Comparison of ENCODE assay signal across 22 cellular contexts in genomic region chr1:180675586-180675985, GRCh38. TPM values are rescaled to one million over a fixed set of nuclear protein-coding genes. Genes with fewer than 3 reads are reported as not detected.
DNase-seq lines count a peak whose midpoint lies in the region; ATAC-seq, FAIRE-seq and TF ChIP-seq lines count a peak whose summit lies in the region.
"Had no signal": no experiment of that assay in that cellular context is flagged by ENCODE, and none has a peak within 500 bp of the region (broad histone marks: within the 10 kb centered on the region; RNA-seq: fewer than 3 reads in every experiment).

No MANE protein-coding gene starts in this region.

- TF ChIP-seq EP300 in A549 (IDR thresholded peaks at IDR 0.05) = no peak

- H3K4me3 Mint-ChIP-seq in WTC11 (no peak overlapping the region), neural progenitor cell (no peak overlapping the region)
- H3K4me3 Mint-ChIP-seq: activated B cell treated with CpG ODN at 0.5 μM for 24 hours; activated CD4-positive, alpha-beta memory T cell treated with anti-CD3 and anti-CD28 coated beads for 36 hours; type B pancreatic cell had no signal

- peaks cover 15% of the 10 kb centered on the region for H3F3A ChIP-seq in neural progenitor cell (ENCODE audit: low read depth)

- ATAC-seq in A549 = no peak
- peak; percentile 43 for ATAC-seq in WTC11
- no peak for ATAC-seq in HG02981 (IDR thresholded peaks at IDR 0.05; ENCODE audit: unreplicated experiment)
- ATAC-seq in HG03196 (IDR thresholded peaks at IDR 0.05; ENCODE audit: unreplicated experiment) = no peak
- ATAC-seq: left lung had no signal

- TF ChIP-seq CTCF in A549 (IDR thresholded peaks at IDR 0.05) = no peak
- TF ChIP-seq CTCF in WTC11 (IDR thresholded peaks at IDR 0.05) = no peak
- TF ChIP-seq CTCF in fibroblast of mammary gland (conservative IDR thresholded peaks at IDR 0.05; ENCODE audit: control insufficient read depth, insufficient read depth, low read depth, low read length) = no peak
- no peak for TF ChIP-seq CTCF in neural progenitor cell (IDR thresholded peaks at IDR 0.05)

- FAIRE-seq in A549 (lab: Jason Lieb, UNC) = peak; percentile 13

- H2AFZ ChIP-seq in neural progenitor cell (replicated peaks) = no peak overlapping the region

- CTCF ChIA-PET in A549 (lab: Yijun Ruan, JAX) = no interaction called here
- CTCF ChIA-PET in WTC11 (lab: Charles Lee) = no interaction called here

- DNase-seq in A549 (ENCODE audit: low read depth in 1 of 2, low spot score in 1 of 2) (no peak), HCEC 1CT (peak; percentile 5), WTC11 (ENCODE audit: low spot score) (no peak), fibroblast of mammary gland (ENCODE audit: low read depth) (peak; percentile 29), neural progenitor cell (ENCODE audit: low spot score) (no peak), T-helper 1 cell (no peak)
- DNase-seq: activated B cell treated with CpG ODN at 0.5 μM for 24 hours; activated CD4-positive, alpha-beta memory T cell treated with anti-CD3 and anti-CD28 coated beads for 36 hours; activated effector memory CD4-positive, alpha-beta T cell treated with anti-CD3 and anti-CD28 coated beads, Interleukin-2, amount 50 U/mL, for 16 hours; cortex of kidney; head of caudate nucleus; left lung; NCI-H1105 treated with DMSO at 0.1 percent for 48 hours; NCI-H2029 treated with DMSO at 0.1 percent for 48 hours; posterior cingulate gyrus; sigmoid colon; SK-N-SH; stimulated activated CD8-positive, alpha-beta memory T cell treated with anti-CD3 and anti-CD28 coated beads, Interleukin-4, amount 100 ng/mL, for 48 hours; T-helper 9 cell had no signal

- H3K4me1 Mint-ChIP-seq in WTC11 = peaks cover 19% of the 10 kb centered on the region
- peaks cover 12% of the 10 kb centered on the region for H3K4me1 Mint-ChIP-seq in neural progenitor cell

- H4K20me1 ChIP-seq in neural progenitor cell (ENCODE audit: low read depth) = no peaks in the 10 kb centered on the region

- H3K36me3 ChIP-seq in neural progenitor cell = no peaks in the 10 kb centered on the region
- H3K36me3 ChIP-seq: left lung, sigmoid colon had no signal

- no peak for TF ChIP-seq POLR2A in A549 (IDR thresholded peaks at IDR 0.05; ENCODE audit: low read length)

- H3K4me1 ChIP-seq in A549 (peaks cover 25% of the 10 kb centered on the region), neural progenitor cell (peaks cover 26% of the 10 kb centered on the region)
- H3K4me1 ChIP-seq: left lung had no signal

- POLR2A ChIA-PET in A549 (lab: Yijun Ruan, JAX) = no interaction called here
- POLR2A ChIA-PET in WTC11 (lab: Charles Lee) = no interaction called here

- no peaks in the 10 kb centered on the region for H3K27me3 Mint-ChIP-seq in WTC11 (ENCODE audit: low read depth)
- H3K27me3 Mint-ChIP-seq in neural progenitor cell (ENCODE audit: insufficient read depth, low read depth) = no peaks in the 10 kb centered on the region
- H3K27me3 Mint-ChIP-seq: activated B cell treated with CpG ODN at 0.5 μM for 24 hours; activated CD4-positive, alpha-beta memory T cell treated with anti-CD3 and anti-CD28 coated beads for 36 hours; type B pancreatic cell had no signal

- peaks cover 5% of the 10 kb centered on the region; the same call in 1 of the 3 replicates for H3K9me3 ChIP-seq in A549
- H3K9me3 ChIP-seq in neural progenitor cell (ENCODE audit: low read depth) = peaks cover 3% of the 10 kb centered on the region

- H3K27ac Mint-ChIP-seq in WTC11 = peak overlapping the region; percentile 23
- no peak overlapping the region for H3K27ac Mint-ChIP-seq in neural progenitor cell
- H3K27ac Mint-ChIP-seq: activated B cell treated with CpG ODN at 0.5 μM for 24 hours; activated CD4-positive, alpha-beta memory T cell treated with anti-CD3 and anti-CD28 coated beads for 36 hours; type B pancreatic cell had no signal

- H3K9me3 Mint-ChIP-seq in WTC11 = peaks cover 7% of the 10 kb centered on the region
- H3K9me3 Mint-ChIP-seq in neural progenitor cell = peaks cover 38% of the 10 kb centered on the region

- no peak overlapping the region for H3K9ac ChIP-seq in neural progenitor cell
- H3K9ac ChIP-seq: SK-N-SH had no signal

- TF ChIP-seq RAD21 in A549 (conservative IDR thresholded peaks at IDR 0.05 in 1 of 2, IDR thresholded peaks at IDR 0.05 in 1 of 2) = no peak

- no peaks in the 10 kb centered on the region for H3K27me3 ChIP-seq in neural progenitor cell
- H3K27me3 ChIP-seq: left lung, sigmoid colon had no signal

- H3K79me2 ChIP-seq in neural progenitor cell (ENCODE audit: low read depth) = peaks cover 67% of the 10 kb centered on the region

- H3K27ac ChIP-seq in A549 = no peak overlapping the region
- no peak overlapping the region for H3K27ac ChIP-seq in neural progenitor cell
- H3K27ac ChIP-seq: left lung, sigmoid colon had no signal

- H3K36me3 Mint-ChIP-seq in WTC11 (peaks cover 7% of the 10 kb centered on the region), neural progenitor cell (peaks cover 29% of the 10 kb centered on the region)

- H3K4me3 ChIP-seq in A549 = no peak overlapping the region
- H3K4me3 ChIP-seq in fibroblast of mammary gland (ENCODE audit: control insufficient read depth, low read depth, low read length) = no peak overlapping the region
- H3K4me3 ChIP-seq in neural progenitor cell = no peak overlapping the region
- H3K4me3 ChIP-seq: left lung, sigmoid colon had no signal

- WGBS in A549 (ENCODE audit: missing lambda C conversion rate) = 63% methylated on average over 2 of the region's 2 CpGs

- H3K4me2 ChIP-seq in A549 (peak overlapping the region; percentile 34; the same call in 2 of the 3 replicates), neural progenitor cell (no peak overlapping the region)
- H3K4me2 ChIP-seq: SK-N-SH had no signal

TF ChIP-seq in A549, 52 proteins besides CTCF, POLR2A, EP300 and RAD21:
- TF ChIP-seq FOSL2 (IDR thresholded peaks at IDR 0.05) (no peak), FOSL2 (CRISPR knock-in tag; IDR thresholded peaks at IDR 0.05) (peak; percentile 44; the same call in 1 of the 2 replicates), GATA3 (IDR thresholded peaks at IDR 0.05; ENCODE audit: borderline replicate concordance) (no peak), RARB (CRISPR knock-in tag; IDR thresholded peaks at IDR 0.05) (no peak)

TF ChIP-seq in WTC11, 78 proteins besides CTCF, POLR2A, EP300 and RAD21 (continues in another document):
- TF ChIP-seq ZNF671 (CRISPR knock-in tag; IDR thresholded peaks at IDR 0.05) (no peak), ATF1 (CRISPR knock-in tag; IDR thresholded peaks at IDR 0.05) (no peak), ZNF232 (CRISPR knock-in tag; IDR thresholded peaks at IDR 0.05) (no peak), ZNF317 (CRISPR knock-in tag; IDR thresholded peaks at IDR 0.05; ENCODE audit: borderline replicate concordance, low read depth) (no peak), HMGA2 (CRISPR knock-in tag; IDR thresholded peaks at IDR 0.05) (no peak), RELA (CRISPR knock-in tag; IDR thresholded peaks at IDR 0.05; ENCODE audit: borderline replicate concordance) (no peak), IRF2 (CRISPR knock-in tag; IDR thresholded peaks at IDR 0.05; ENCODE audit: borderline replicate concordance, low read depth) (no peak)
- TF ChIP-seq, protein P1, sequence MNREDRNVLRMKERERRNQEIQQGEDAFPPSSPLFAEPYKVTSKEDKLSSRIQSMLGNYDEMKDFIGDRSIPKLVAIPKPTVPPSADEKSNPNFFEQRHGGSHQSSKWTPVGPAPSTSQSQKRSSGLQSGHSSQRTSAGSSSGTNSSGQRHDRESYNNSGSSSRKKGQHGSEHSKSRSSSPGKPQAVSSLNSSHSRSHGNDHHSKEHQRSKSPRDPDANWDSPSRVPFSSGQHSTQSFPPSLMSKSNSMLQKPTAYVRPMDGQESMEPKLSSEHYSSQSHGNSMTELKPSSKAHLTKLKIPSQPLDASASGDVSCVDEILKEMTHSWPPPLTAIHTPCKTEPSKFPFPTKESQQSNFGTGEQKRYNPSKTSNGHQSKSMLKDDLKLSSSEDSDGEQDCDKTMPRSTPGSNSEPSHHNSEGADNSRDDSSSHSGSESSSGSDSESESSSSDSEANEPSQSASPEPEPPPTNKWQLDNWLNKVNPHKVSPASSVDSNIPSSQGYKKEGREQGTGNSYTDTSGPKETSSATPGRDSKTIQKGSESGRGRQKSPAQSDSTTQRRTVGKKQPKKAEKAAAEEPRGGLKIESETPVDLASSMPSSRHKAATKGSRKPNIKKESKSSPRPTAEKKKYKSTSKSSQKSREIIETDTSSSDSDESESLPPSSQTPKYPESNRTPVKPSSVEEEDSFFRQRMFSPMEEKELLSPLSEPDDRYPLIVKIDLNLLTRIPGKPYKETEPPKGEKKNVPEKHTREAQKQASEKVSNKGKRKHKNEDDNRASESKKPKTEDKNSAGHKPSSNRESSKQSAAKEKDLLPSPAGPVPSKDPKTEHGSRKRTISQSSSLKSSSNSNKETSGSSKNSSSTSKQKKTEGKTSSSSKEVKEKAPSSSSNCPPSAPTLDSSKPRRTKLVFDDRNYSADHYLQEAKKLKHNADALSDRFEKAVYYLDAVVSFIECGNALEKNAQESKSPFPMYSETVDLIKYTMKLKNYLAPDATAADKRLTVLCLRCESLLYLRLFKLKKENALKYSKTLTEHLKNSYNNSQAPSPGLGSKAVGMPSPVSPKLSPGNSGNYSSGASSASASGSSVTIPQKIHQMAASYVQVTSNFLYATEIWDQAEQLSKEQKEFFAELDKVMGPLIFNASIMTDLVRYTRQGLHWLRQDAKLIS (CRISPR knock-in tag; IDR thresholded peaks at IDR 0.05; ENCODE audit: borderline replicate concordance) = no peak

RNA-seq across cellular contexts. Expression of gene XPR1, which starts 43.8 kb away (rescaled TPM):
- polyA plus RNA-seq in A549 (2011; rRNA removed) (86.1 and 105 TPM in 2 replicates), A549 (2017; fragmentation: RNase III; extraction: RNeasy Plus Mini Kit Qiagen cat#74134 plus additional on column Dnase treatment) (33.7 to 38.9 TPM (median 37.5 TPM) in 3 replicates)
- polyA plus RNA-seq in A549 (2012; cell fraction: cytosol; rRNA removed) = 10.8 and 12.4 TPM in 2 replicates
- polyA plus RNA-seq in A549 (2012; cell fraction: nucleus; rRNA removed) = 5.8 and 10.4 TPM in 2 replicates
- 58.6 and 66.1 TPM in 2 replicates for polyA minus RNA-seq in A549 (2011; rRNA and poly(A)+ RNA removed)
- total RNA-seq in WTC11 (2021) (34.6 to 38.8 TPM (median 37.8 TPM) in 3 replicates), neural progenitor cell (ENCODE audit: low replicate concordance) (54.8 and 75.0 TPM in 2 replicates)

Comparison
In these comparisons a context has a peak if more than half of its experiments do, and no peak if none do; other contexts are left out.
1. DNase-seq: peak in HCEC 1CT (single experiment) and fibroblast of mammary gland (single experiment); none in A549 (0 of 2), WTC11 (single experiment), neural progenitor cell (single experiment) and T-helper 1 cell (0 of 5).